Comparison of ENCODE assay signal across 8 cellular contexts in the genomic region with DNA sequence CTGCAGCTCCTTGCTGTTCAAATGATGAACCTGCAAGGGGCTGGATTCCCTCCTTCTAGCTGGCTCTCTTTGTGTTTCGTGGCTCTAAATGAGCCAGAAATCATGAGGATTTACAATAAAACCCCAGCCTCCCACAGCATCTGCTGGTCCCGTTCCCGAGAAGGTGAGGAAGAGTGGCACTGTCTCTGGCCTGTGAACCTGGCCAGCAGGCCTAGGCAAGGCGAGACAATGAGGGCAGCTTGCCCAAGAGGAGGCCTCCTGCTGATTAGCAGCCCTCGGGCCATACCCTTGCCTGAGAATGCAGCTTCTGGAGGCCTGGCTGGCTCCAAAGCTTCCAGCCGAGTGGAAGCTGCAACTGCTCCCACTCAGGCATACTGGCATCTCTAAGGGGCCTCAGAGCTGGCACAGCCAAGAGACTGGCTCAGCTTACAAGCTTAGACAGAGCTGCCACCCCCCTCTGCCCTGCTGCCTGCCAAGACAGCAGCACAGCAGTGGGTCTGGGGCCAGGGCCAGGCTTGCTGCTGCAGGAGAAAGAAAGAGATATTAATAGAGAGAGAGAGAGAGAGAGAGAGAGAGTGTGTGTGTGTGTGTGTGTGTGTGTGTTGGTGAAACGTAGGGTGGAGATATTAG.
DNase-seq lines count a peak whose midpoint lies in the region; ATAC-seq and TF ChIP-seq lines count a peak whose summit lies in the region.

No MANE protein-coding gene starts in this region.

- DNase-seq in AG10803 (ENCODE audit: low read depth) (peak; percentile 85), NCI-H2107 treated with DMSO at 0.1 percent for 48 hours (lab: John Stamatoyannopoulos, UW; ENCODE audit: unreplicated experiment) (peak; percentile 62), mucosa of gallbladder (ENCODE audit: low spot score) (peak; percentile 51), mesenteric fat pad (ENCODE audit: low spot score) (no peak), HPDE6-E6E7 (ENCODE audit: extremely low spot score) (no peak)
- DNase-seq in CD8-positive, alpha-beta memory T cell, result no peak

- no peaks in the 10 kb centered on the region for H3K9me3 ChIP-seq in duodenal mucosa (ENCODE audit: control insufficient read depth in 1 of 2, low read length in 2 of 2)
- H3K9me3 ChIP-seq in CD8-positive, alpha-beta memory T cell (ENCODE audit: low read length), result no peaks in the 10 kb centered on the region

- no peaks in the 10 kb centered on the region for H3K27me3 Mint-ChIP-seq in CD8-positive, alpha-beta memory T cell

- H3K4me3 ChIP-seq in AG10803 (ENCODE audit: low read length) (peak overlapping the region; percentile 27), duodenal mucosa (ENCODE audit: low read depth in 1 of 2, low read length in 2 of 2) (peak overlapping the region in 1 of 2 donors; percentile 19)
- no peak overlapping the region for H3K4me3 ChIP-seq in CD8-positive, alpha-beta memory T cell (ENCODE audit: low read length)

- no peak for ATAC-seq in HG02970 (IDR thresholded peaks at IDR 0.05; ENCODE audit: low FRiP score, unreplicated experiment)

- POLR2A ChIA-PET in CD8-positive, alpha-beta memory T cell (lab: Charles Lee), result interaction anchor here (0.6 to 0.7 kb wide), 3 partner anchors 310 to 904 kb away, joined by 3 to 9 read pairs (median 3); no protein-coding TSS in a partner anchor

- H3K4me1 ChIP-seq in duodenal mucosa (ENCODE audit: control insufficient read depth in 1 of 2, insufficient read depth in 2 of 2, low read length in 2 of 2), result peaks cover 7 to 17% of the 10 kb centered on the region in 2 donors
- H3K4me1 ChIP-seq in CD8-positive, alpha-beta memory T cell (ENCODE audit: insufficient read depth, low read length), result peaks cover 16% of the 10 kb centered on the region

- TF ChIP-seq CTCF in AG10803 (conservative IDR thresholded peaks at IDR 0.05; ENCODE audit: low read length), result no peak

- H3K36me3 Mint-ChIP-seq in CD8-positive, alpha-beta memory T cell, result peaks cover 4 to 14% (median 4%) of the 10 kb centered on the region in 3 donors

- H3K36me3 ChIP-seq in duodenal mucosa (ENCODE audit: control insufficient read depth in 1 of 2, insufficient read depth in 2 of 2, low read length in 2 of 2), result no peaks in the 10 kb centered on the region
- H3K36me3 ChIP-seq in CD8-positive, alpha-beta memory T cell (ENCODE audit: insufficient read depth, low read length), result no peaks in the 10 kb centered on the region

- H3K9me3 Mint-ChIP-seq in CD8-positive, alpha-beta memory T cell, result no peaks in the 10 kb centered on the region

- H3K4me3 Mint-ChIP-seq in CD8-positive, alpha-beta memory T cell, result no peak overlapping the region

- H3K27ac Mint-ChIP-seq in CD8-positive, alpha-beta memory T cell, result peak overlapping the region in 1 of 8 donors; percentile 77

- H3K9ac ChIP-seq in duodenal mucosa (ENCODE audit: low read depth in 1 of 2, low read length in 2 of 2), result no peak overlapping the region

- H3K27ac ChIP-seq in duodenal mucosa (ENCODE audit: low read depth, low read length), result peak overlapping the region; percentile 27
- no peak overlapping the region for H3K27ac ChIP-seq in CD8-positive, alpha-beta memory T cell (ENCODE audit: low read depth, low read length)

- CTCF ChIA-PET in CD8-positive, alpha-beta memory T cell (lab: Charles Lee), result interaction anchor here (0.6 to 5.1 kb wide), 15 partner anchors 10 to 552 kb away, joined by 3 to 43 read pairs (median 4); no protein-coding TSS in a partner anchor

- H3K27me3 ChIP-seq in duodenal mucosa (ENCODE audit: control insufficient read depth in 1 of 2, insufficient read depth in 2 of 2, low read length in 2 of 2), result no peaks in the 10 kb centered on the region
- H3K27me3 ChIP-seq in CD8-positive, alpha-beta memory T cell (ENCODE audit: insufficient read depth, low read length, poor library complexity, severe bottlenecking), result no peaks in the 10 kb centered on the region

- peaks cover 13 to 25% (median 20%) of the 10 kb centered on the region in 3 donors for H3K4me1 Mint-ChIP-seq in CD8-positive, alpha-beta memory T cell

Comparison
In these comparisons a context has a peak if more than half of its experiments do, and no peak if none do; other contexts are left out.
1. DNase-seq: peak in AG10803 (single experiment), NCI-H2107 treated with DMSO at 0.1 percent for 48 hours (single experiment) and mucosa of gallbladder (single experiment); none in CD8-positive, alpha-beta memory T cell (0 of 5), mesenteric fat pad (single experiment) and HPDE6-E6E7 (single experiment).